In the genomic region with DNA sequence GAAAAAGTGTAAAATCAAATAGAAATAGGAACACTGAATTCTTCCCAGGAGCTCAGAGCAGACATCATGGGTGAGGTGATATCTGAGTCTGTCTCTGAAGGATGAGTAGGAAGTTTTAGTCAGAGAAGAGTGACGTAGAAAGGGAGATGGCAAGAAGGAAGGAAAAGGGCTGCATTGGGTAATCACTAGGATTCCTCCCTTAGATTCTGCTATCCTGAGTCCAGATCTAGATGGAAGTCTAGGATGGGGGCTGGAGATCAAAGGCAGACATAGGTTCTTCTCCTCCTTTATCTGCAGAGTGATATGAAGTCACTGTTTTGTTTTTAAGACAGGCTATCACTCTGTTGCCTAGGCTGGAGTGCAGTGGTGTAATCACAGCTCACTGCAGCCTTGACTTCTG, we compare ENCODE assay signal across 17 cellular contexts. TPM values are rescaled to one million over a fixed set of nuclear protein-coding genes. Genes with fewer than 3 reads are reported as not detected.
DNase-seq lines count a peak whose midpoint lies in the region; ATAC-seq and TF ChIP-seq lines count a peak whose summit lies in the region.
"Had no signal": no experiment of that assay in that cellular context is flagged by ENCODE, and none has a peak within 500 bp of the region (broad histone marks: within the 10 kb centered on the region; RNA-seq: fewer than 3 reads in every experiment).

No MANE protein-coding gene starts in this region.

- H3K27me3 ChIP-seq in trophoblast cell (ENCODE audit: insufficient read depth, low read length): no peaks in the 10 kb centered on the region
- H3K27me3 ChIP-seq: BE2C had no signal

- POLR2A ChIA-PET in T-cell (lab: Charles Lee): no interaction called here

- H3K36me3 ChIP-seq in trophoblast cell (ENCODE audit: control insufficient read depth in 1 of 2, insufficient read depth in 2 of 2, low read length in 2 of 2): no peaks in the 10 kb centered on the region
- H3K36me3 ChIP-seq: BE2C had no signal

- no peak overlapping the region for H3K9ac ChIP-seq in trophoblast cell (ENCODE audit: low read length)

- H3K4me1 Mint-ChIP-seq in T-cell: no peaks in the 10 kb centered on the region
- no peaks in the 10 kb centered on the region for H3K4me1 Mint-ChIP-seq in activated T-cell treated with anti-CD3 and anti-CD28 coated beads, Interleukin-2, amount 50 U/mL, for 4 hours (ENCODE audit: low read depth)
- H3K4me1 Mint-ChIP-seq: CD4-positive, CD25-positive, alpha-beta regulatory T cell; CD8-positive, alpha-beta memory T cell; IgD-negative memory B cell had no signal

- peaks cover 40 to 47% of the 10 kb centered on the region in 2 donors for H3K27me3 Mint-ChIP-seq in T-cell
- H3K27me3 Mint-ChIP-seq in activated T-cell treated with anti-CD3 and anti-CD28 coated beads, Interleukin-2, amount 50 U/mL, for 4 hours (ENCODE audit: low read depth): peaks cover 35% of the 10 kb centered on the region

- no peak overlapping the region for H3K4ac ChIP-seq in trophoblast cell (ENCODE audit: low read depth, low read length)

- no peak overlapping the region for H2AFZ ChIP-seq in trophoblast cell (ENCODE audit: insufficient read depth, low read length, poor library complexity)
- H2AFZ ChIP-seq: GM23338 had no signal

- no peak overlapping the region for H3K27ac Mint-ChIP-seq in T-cell
- H3K27ac Mint-ChIP-seq: CD8-positive, alpha-beta memory T cell; GM23338; IgD-negative memory B cell had no signal

- H3K4me1 ChIP-seq in trophoblast cell (ENCODE audit: control insufficient read depth in 1 of 2, insufficient read depth in 2 of 2, low read length in 2 of 2): peaks cover 4% of the 10 kb centered on the region in 2 experiments
- H3K4me1 ChIP-seq: BE2C had no signal

- no peak overlapping the region for H4K91ac ChIP-seq in trophoblast cell (ENCODE audit: low read depth, low read length)

- TF ChIP-seq CTCF in epithelial cell of esophagus (IDR thresholded peaks at IDR 0.05; ENCODE audit: insufficient read depth, low read depth, low read length, missing control alignments): no peak

- H3K9me3 ChIP-seq in trophoblast cell (ENCODE audit: insufficient read depth, low read depth, low read length): no peaks in the 10 kb centered on the region
- H3K9me3 ChIP-seq: BE2C had no signal

- H3K4me3 ChIP-seq in epithelial cell of esophagus (ENCODE audit: low read length) (no peak overlapping the region), trophoblast cell (ENCODE audit: low read depth, low read length) (no peak overlapping the region)
- H3K4me3 ChIP-seq: GM23338 had no signal

- H3K36me3 Mint-ChIP-seq in T-cell: no peaks in the 10 kb centered on the region
- H3K36me3 Mint-ChIP-seq in activated T-cell treated with anti-CD3 and anti-CD28 coated beads, Interleukin-2, amount 50 U/mL, for 4 hours (ENCODE audit: insufficient read depth): no peaks in the 10 kb centered on the region
- H3K36me3 Mint-ChIP-seq: CD4-positive, CD25-positive, alpha-beta regulatory T cell; CD8-positive, alpha-beta memory T cell had no signal

- H2BK120ac ChIP-seq in trophoblast cell (ENCODE audit: insufficient read depth, low read length, poor library complexity): no peak overlapping the region

- H3K9me3 Mint-ChIP-seq in T-cell: no peaks in the 10 kb centered on the region
- no peaks in the 10 kb centered on the region for H3K9me3 Mint-ChIP-seq in activated T-cell treated with anti-CD3 and anti-CD28 coated beads, Interleukin-2, amount 50 U/mL, for 4 hours
- H3K9me3 Mint-ChIP-seq: GM23338 had no signal

- DNase-seq in amniotic epithelial cell (ENCODE audit: low read depth) (peak; percentile 61), epithelial cell of esophagus (ENCODE audit: low read depth) (peak; percentile 43), trophoblast cell (peak; percentile 83 to 94), T-cell (no peak)
- no peak for DNase-seq in activated T-cell treated with anti-CD3 and anti-CD28 coated beads, Interleukin-2, amount 50 U/mL, for 4 hours
- DNase-seq: ACHN; BE2C; C1 segment of cervical spinal cord; CD4-positive, CD25-positive, alpha-beta regulatory T cell; CD8-positive, alpha-beta memory T cell; COR-L47; DMS 273 treated with DMSO at 0.1 percent for 48 hours; HCEC 1CT had no signal

- H4K12ac ChIP-seq in trophoblast cell (ENCODE audit: low read depth, low read length): no peak overlapping the region

- peaks cover 2% of the 10 kb centered on the region for H3K79me1 ChIP-seq in trophoblast cell (ENCODE audit: low read length)

- H4K8ac ChIP-seq in trophoblast cell (ENCODE audit: low read depth, low read length): no peak overlapping the region

- ATAC-seq in T-cell (replicated peaks in 1 of 4) (no peak), HG02884 (IDR thresholded peaks at IDR 0.05; ENCODE audit: unreplicated experiment) (no peak), HG03378 (IDR thresholded peaks at IDR 0.05; ENCODE audit: unreplicated experiment) (no peak)
- ATAC-seq in activated T-cell treated with anti-CD3 and anti-CD28 coated beads, Interleukin-2, amount 50 U/mL, for 4 hours: no peak
- ATAC-seq: GM23338 had no signal

- H3K4me2 ChIP-seq in trophoblast cell (ENCODE audit: low read length): no peak overlapping the region
- H3K4me2 ChIP-seq: GM23338 had no signal

- H3K14ac ChIP-seq in trophoblast cell (ENCODE audit: low read length): no peak overlapping the region

- no peak overlapping the region for H2BK12ac ChIP-seq in trophoblast cell (ENCODE audit: low read length)

- CTCF ChIA-PET in T-cell (lab: Charles Lee): no interaction called here

- H3K4me3 Mint-ChIP-seq in T-cell: no peak overlapping the region
- no peak overlapping the region for H3K4me3 Mint-ChIP-seq in activated T-cell treated with anti-CD3 and anti-CD28 coated beads, Interleukin-2, amount 50 U/mL, for 4 hours
- H3K4me3 Mint-ChIP-seq: CD4-positive, CD25-positive, alpha-beta regulatory T cell; CD8-positive, alpha-beta memory T cell; GM23338; IgD-negative memory B cell had no signal

- no peaks in the 10 kb centered on the region for H3K79me2 ChIP-seq in trophoblast cell (ENCODE audit: control insufficient read depth, insufficient read depth, low read length, poor library complexity)

- no peak overlapping the region for H2BK5ac ChIP-seq in trophoblast cell (ENCODE audit: low read depth, low read length, poor library complexity)

- no peak overlapping the region for H2AK5ac ChIP-seq in trophoblast cell (ENCODE audit: low read length)

- no peak overlapping the region for H3K18ac ChIP-seq in trophoblast cell (ENCODE audit: low read length)

- no CpG with 5 or more reads among the region's 1 CpG for WGBS in trophoblast cell (ENCODE audit: extremely low coverage, insufficient coverage, insufficient read length)

- no peak overlapping the region for H3K27ac ChIP-seq in trophoblast cell (ENCODE audit: low read depth, low read length)

- no peak overlapping the region for H3K23ac ChIP-seq in trophoblast cell (ENCODE audit: low read length)

RNA-seq across cellular contexts. Expression of gene POU2F3, which starts 30.4 kb away (rescaled TPM):
- 18.6 and 19.6 TPM in 2 replicates for polyA plus RNA-seq in trophoblast cell (2013)
- total RNA-seq in T-cell: not detected
- not detected for total RNA-seq in activated T-cell treated with anti-CD3 and anti-CD28 coated beads, Interleukin-2, amount 50 U/mL, for 4 hours
- total RNA-seq: CD4-positive, CD25-positive, alpha-beta regulatory T cell; CD8-positive, alpha-beta memory T cell had no signal
- polyA plus RNA-seq: CD4-positive, CD25-positive, alpha-beta regulatory T cell; CD8-positive, alpha-beta memory T cell; IgD-negative memory B cell had no signal

RNA-seq across cellular contexts. Expression of gene TLCD5, which starts 54.7 kb away (rescaled TPM):
- 5.9 and 6.1 TPM in 2 replicates for polyA plus RNA-seq in trophoblast cell (2013)
- total RNA-seq in T-cell: under 1 TPM in 3 of 5 donors, not detected in 2; 0.39 to 0.73 (median 0.61) TPM
- under 1 TPM; 0.23 to 0.43 (median 0.26) TPM for total RNA-seq in activated T-cell treated with anti-CD3 and anti-CD28 coated beads, Interleukin-2, amount 50 U/mL, for 4 hours
- polyA plus RNA-seq: IgD-negative memory B cell had no signal

RNA-seq across cellular contexts. Expression of gene OAF, which starts 59.6 kb away (rescaled TPM):
- 15.2 and 18.2 TPM in 2 replicates for polyA plus RNA-seq in trophoblast cell (2013)
- 1 to 10 TPM; 3.2 to 6.0 (median 4.0) TPM for total RNA-seq in T-cell
- 1 to 10 TPM; 5.0 to 5.8 (median 5.3) TPM for total RNA-seq in activated T-cell treated with anti-CD3 and anti-CD28 coated beads, Interleukin-2, amount 50 U/mL, for 4 hours

Comparison
In these comparisons a context has a peak if more than half of its experiments do, and no peak if none do; other contexts are left out.
1. DNase-seq: peak in amniotic epithelial cell (single experiment), epithelial cell of esophagus (single experiment) and trophoblast cell (2 of 2); none in T-cell (0 of 34) and activated T-cell treated with anti-CD3 and anti-CD28 coated beads, Interleukin-2, amount 50 U/mL, for 4 hours (single experiment).